Comparison of ENCODE assay signal across 11 cellular contexts in genomic region chr1:85328713-85329376, GRCh38. TPM values are rescaled to one million over a fixed set of nuclear protein-coding genes. Genes with fewer than 3 reads are reported as not detected.
DNase-seq lines count a peak whose midpoint lies in the region; ATAC-seq and TF ChIP-seq lines count a peak whose summit lies in the region.
"Had no signal": no experiment of that assay in that cellular context is flagged by ENCODE, and none has a peak within 500 bp of the region (broad histone marks: within the 10 kb centered on the region; RNA-seq: fewer than 3 reads in every experiment).

No MANE protein-coding gene starts in this region.

- peaks cover 13% of the 10 kb centered on the region for H3K4me1 ChIP-seq in mucosa of descending colon (ENCODE audit: low read depth)

- POLR2A ChIA-PET in AG04450 (lab: Yijun Ruan, JAX) = interaction anchor here (1.1 to 2.4 kb wide), 3 partner anchors 9 to 253 kb away, joined by 4 to 10 read pairs (median 5); no protein-coding TSS in a partner anchor

- no peak for TF ChIP-seq CTCF in AG04450 (IDR thresholded peaks at IDR 0.05; ENCODE audit: low read depth, low read length)
- no peak for TF ChIP-seq CTCF in mucosa of descending colon (IDR thresholded peaks at IDR 0.05)

- CTCF ChIA-PET in AG04450 (lab: Charles Lee) = interaction anchor here (1.6 to 4.5 kb wide), 2 partner anchors 15 to 20 kb away, joined by 8 to 19 read pairs; no protein-coding TSS in a partner anchor

- peak overlapping the region; percentile 82 for H3K27ac ChIP-seq in AG04450 (ENCODE audit: low read depth, low read length)
- H3K27ac ChIP-seq in epithelial cell of prostate = peak overlapping the region; percentile 63

- peak; percentile 96 for DNase-seq in AG04450 (ENCODE audit: low read depth, low spot score)
- DNase-seq in LoVo (ENCODE audit: low spot score) = peak; percentile 84
- DNase-seq in epithelial cell of prostate (ENCODE audit: low read depth, low spot score) = peak; percentile 63
- DNase-seq in mucosa of descending colon = no peak
- DNase-seq in NCI-H748 treated with DMSO at 0.1 percent for 48 hours (lab: John Stamatoyannopoulos, UW) = no peak
- DNase-seq in NK-92 treated with Interleukin-12 subunit alpha and Interleukin-12 subunit beta, amount 100 ng/mL, for 24 hours (lab: John Stamatoyannopoulos, UW) = no peak
- DNase-seq: activated CD4-positive, CD25-positive, alpha-beta regulatory T cell treated with anti-CD3 and anti-CD28 coated beads, Interleukin-2, amount 50 U/mL, for 72 hours; CD8-positive, alpha-beta T cell; NCI-H1092 had no signal

- no peaks in the 10 kb centered on the region for H3K36me3 ChIP-seq in mucosa of descending colon (ENCODE audit: low read depth)

- intact Hi-C loops in mucosa of descending colon (cut with DNase I, micrococcal nuclease) = no loop called here

- no peaks in the 10 kb centered on the region for H3K27me3 ChIP-seq in AG04450 (ENCODE audit: control insufficient read depth, insufficient read depth, low read length)

- H3K9me3 ChIP-seq in AG04450 (ENCODE audit: control insufficient read depth, insufficient read depth, low read length) = peaks cover 4% of the 10 kb centered on the region
- H3K9me3 ChIP-seq in mucosa of descending colon = no peaks in the 10 kb centered on the region

- ATAC-seq in mucosa of descending colon (peak; percentile 53), GM18909 (IDR thresholded peaks at IDR 0.05; ENCODE audit: poor library complexity, unreplicated experiment) (no peak), HG03460 (IDR thresholded peaks at IDR 0.05; ENCODE audit: unreplicated experiment) (no peak)
- ATAC-seq: CD8-positive, alpha-beta T cell had no signal

- H3K4me3 ChIP-seq in AG04450 (ENCODE audit: low read depth, low read length) (no peak overlapping the region), mucosa of descending colon (no peak overlapping the region)

RNA-seq across cellular contexts. Expression of gene BCL10, which starts 52.4 kb away (rescaled TPM):
- polyA plus RNA-seq in AG04450 (2011; rRNA removed) = 17.2 and 19.4 TPM in 2 replicates
- 19.7 and 22.8 TPM in 2 replicates for polyA minus RNA-seq in AG04450 (2011; rRNA and poly(A)+ RNA removed)
- total RNA-seq in mucosa of descending colon = 100 to 1,000 TPM in 2 of 3 donors, 10 to 100 TPM in 1; 63.5 to 128 (median 121) TPM

Comparison
In these comparisons a context has a peak if more than half of its experiments do, and no peak if none do; other contexts are left out.
1. DNase-seq: peak in AG04450 (single experiment), LoVo (single experiment) and epithelial cell of prostate (single experiment); none in mucosa of descending colon (0 of 3), NCI-H748 treated with DMSO at 0.1 percent for 48 hours (single experiment) and NK-92 treated with Interleukin-12 subunit alpha and Interleukin-12 subunit beta, amount 100 ng/mL, for 24 hours (single experiment).